ENCODE assay signal across 25 cellular contexts in the genomic region with DNA sequence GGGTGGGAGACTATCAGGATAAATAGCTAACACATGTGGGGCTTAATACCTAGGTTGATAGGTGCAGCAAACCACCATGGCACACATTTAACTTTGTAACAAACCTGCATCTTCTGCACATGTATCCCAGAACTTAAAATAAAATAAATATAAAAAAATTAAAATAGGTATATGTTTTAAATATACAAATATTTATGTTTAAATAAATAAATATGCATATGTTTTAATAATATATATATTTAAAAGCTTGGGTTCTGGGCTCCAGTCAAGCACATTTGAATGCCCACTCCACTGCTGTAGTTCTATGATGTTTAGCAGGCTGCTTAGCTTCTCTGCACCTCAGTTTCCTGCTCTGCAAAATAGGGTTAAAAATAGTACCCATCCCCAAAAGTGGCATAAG.
DNase-seq lines count a peak whose midpoint lies in the region; ATAC-seq, FAIRE-seq and TF ChIP-seq lines count a peak whose summit lies in the region.
"Had no signal": no experiment of that assay in that cellular context is flagged by ENCODE, and none has a peak within 500 bp of the region (broad histone marks: within the 10 kb centered on the region; RNA-seq: fewer than 3 reads in every experiment).

No MANE protein-coding gene starts in this region.

- no peak overlapping the region for H3K4me3 ChIP-seq in osteoblast (ENCODE audit: insufficient read depth, low read length)
- H3K4me3 ChIP-seq in prostate gland = no peak overlapping the region
- H3K4me3 ChIP-seq: BLaER1 treated with 17β-estradiol and CSF1 and Interleukin-3, amounts not matched to agents 10 nM and 100 nM had no signal

- no peak for TF ChIP-seq CTCF in WTC11 (IDR thresholded peaks at IDR 0.05)
- TF ChIP-seq CTCF in osteoblast (IDR thresholded peaks at IDR 0.05; ENCODE audit: extremely low read depth, low read depth, low read length) = no peak
- no peak for TF ChIP-seq CTCF in prostate gland (IDR thresholded peaks at IDR 0.05)
- no peak for TF ChIP-seq CTCF in glutamatergic neuron (IDR thresholded peaks at IDR 0.05; ENCODE audit: partially characterized antibody, unreplicated experiment)

- no peaks in the 10 kb centered on the region for H4K20me1 ChIP-seq in osteoblast (ENCODE audit: insufficient read depth, low read length)
- H4K20me1 ChIP-seq: BLaER1 treated with 17β-estradiol and CSF1 and Interleukin-3, amounts not matched to agents 10 nM and 100 nM had no signal

- H3K9me3 Mint-ChIP-seq in WTC11 (peaks cover 30% of the 10 kb centered on the region), glutamatergic neuron (ENCODE audit: unreplicated experiment) (peaks cover 3% of the 10 kb centered on the region)

- H3K4me1 ChIP-seq in osteoblast (ENCODE audit: insufficient read depth, low read length) (peaks cover 5% of the 10 kb centered on the region), prostate gland (replicated peaks) (no peaks in the 10 kb centered on the region)
- H3K4me1 ChIP-seq: BLaER1 treated with 17β-estradiol and CSF1 and Interleukin-3, amounts not matched to agents 10 nM and 100 nM had no signal

- CTCF ChIA-PET in WTC11 (lab: Charles Lee) = no interaction called here

- H3K27ac Mint-ChIP-seq in WTC11 (no peak overlapping the region), glutamatergic neuron (ENCODE audit: unreplicated experiment) (no peak overlapping the region)
- H3K27ac Mint-ChIP-seq: B cell; CD4-positive, CD25-positive, alpha-beta regulatory T cell; CD8-positive, alpha-beta memory T cell; HFFc6 had no signal

- DNase-seq in WTC11 (ENCODE audit: low spot score) (no peak), osteoblast (ENCODE audit: insufficient read length, low spot score, missing footprints) (no peak), prostate gland (ENCODE audit: low spot score) (no peak), glutamatergic neuron (no peak)
- DNase-seq: 8988T; CD4-positive, CD25-positive, alpha-beta regulatory T cell; CD8-positive, alpha-beta memory T cell; COR-L47; DMS 273 treated with DMSO at 0.1 percent for 48 hours; DMS53; DND-41; EL; GOT3; H7; HFFc6 had no signal

- H2AFZ ChIP-seq in osteoblast (ENCODE audit: low read length) = no peak overlapping the region

- no peaks in the 10 kb centered on the region for H3K79me2 ChIP-seq in osteoblast (ENCODE audit: insufficient read depth, low read length)

- peak overlapping the region; percentile 56 for H3K4me2 ChIP-seq in osteoblast (ENCODE audit: insufficient read depth, low read length)
- H3K4me2 ChIP-seq: BLaER1 treated with 17β-estradiol and CSF1 and Interleukin-3, amounts not matched to agents 10 nM and 100 nM had no signal

- H3K36me3 ChIP-seq in osteoblast (ENCODE audit: insufficient read depth, low read length) (no peaks in the 10 kb centered on the region), prostate gland (no peaks in the 10 kb centered on the region)
- H3K36me3 ChIP-seq: BLaER1 treated with 17β-estradiol and CSF1 and Interleukin-3, amounts not matched to agents 10 nM and 100 nM had no signal

- intact Hi-C loops in prostate gland (cut with DNase I) = no loop called here

- H3K9me3 ChIP-seq in osteoblast (ENCODE audit: low read depth, low read length) (no peaks in the 10 kb centered on the region), prostate gland (no peaks in the 10 kb centered on the region)

- H3K4me1 Mint-ChIP-seq in WTC11 (0 out of 2 replicates have a peak, but pooled peaks cover 7% of the 10 kb centered on the region), glutamatergic neuron (ENCODE audit: low read depth, unreplicated experiment) (no peaks in the 10 kb centered on the region)
- H3K4me1 Mint-ChIP-seq: B cell; CD4-positive, CD25-positive, alpha-beta regulatory T cell; CD8-positive, alpha-beta memory T cell; IgD-negative memory B cell had no signal

- H3K27me3 ChIP-seq in osteoblast (ENCODE audit: insufficient read depth, low read length) (no peaks in the 10 kb centered on the region), prostate gland (replicated peaks; ENCODE audit: insufficient read depth) (no peaks in the 10 kb centered on the region)
- H3K27me3 ChIP-seq: BLaER1 treated with 17β-estradiol and CSF1 and Interleukin-3, amounts not matched to agents 10 nM and 100 nM had no signal

- H3K4me3 Mint-ChIP-seq in WTC11 (no peak overlapping the region), glutamatergic neuron (ENCODE audit: unreplicated experiment) (no peak overlapping the region)
- H3K4me3 Mint-ChIP-seq: B cell; CD4-positive, CD25-positive, alpha-beta regulatory T cell; CD8-positive, alpha-beta memory T cell; IgD-negative memory B cell had no signal

- ATAC-seq in WTC11 (no peak), HG03439 (IDR thresholded peaks at IDR 0.05; ENCODE audit: unreplicated experiment) (no peak), HG02885 (IDR thresholded peaks at IDR 0.05; ENCODE audit: poor library complexity, unreplicated experiment) (no peak)
- ATAC-seq: HCT116, HepG2 had no signal

- H3K27ac ChIP-seq in osteoblast (ENCODE audit: low read depth, low read length) (no peak overlapping the region), prostate gland (no peak overlapping the region)
- H3K27ac ChIP-seq: BLaER1 treated with 17β-estradiol and CSF1 and Interleukin-3, amounts not matched to agents 10 nM and 100 nM had no signal

- peaks cover 25% of the 10 kb centered on the region for H3K36me3 Mint-ChIP-seq in WTC11
- H3K36me3 Mint-ChIP-seq in glutamatergic neuron (ENCODE audit: unreplicated experiment) = peaks cover 4% of the 10 kb centered on the region
- H3K36me3 Mint-ChIP-seq: CD4-positive, CD25-positive, alpha-beta regulatory T cell; CD8-positive, alpha-beta memory T cell; IgD-negative memory B cell had no signal

- H3K27me3 Mint-ChIP-seq in WTC11 (ENCODE audit: low read depth) (no peaks in the 10 kb centered on the region), glutamatergic neuron (ENCODE audit: unreplicated experiment) (no peaks in the 10 kb centered on the region)

- POLR2A ChIA-PET in WTC11 (lab: Charles Lee) = interaction anchor here (1.6 kb wide), 1 partner anchor 8 kb away, joined by 3 read pairs; no protein-coding TSS in a partner anchor

- FAIRE-seq in G401.6 (lab: Jason Lieb, UNC) = peak; percentile 19
- FAIRE-seq: GM12891, GM19239, HepG2 had no signal

- no peak for TF ChIP-seq POLR2A in prostate gland (IDR thresholded peaks at IDR 0.05)

TF ChIP-seq in WTC11, 78 proteins besides CTCF, POLR2A, EP300 and RAD21:
- TF ChIP-seq ZNF219 (CRISPR knock-in tag; IDR thresholded peaks at IDR 0.05; ENCODE audit: borderline replicate concordance) (no peak), ZNF138 (CRISPR knock-in tag; conservative IDR thresholded peaks at IDR 0.05) (no peak), ZNF416 (CRISPR knock-in tag; IDR thresholded peaks at IDR 0.05) (no peak), ETV6 (CRISPR knock-in tag; IDR thresholded peaks at IDR 0.05) (no peak), HMGA2 (CRISPR knock-in tag; IDR thresholded peaks at IDR 0.05) (peak; percentile 90), NFATC4 (CRISPR knock-in tag; IDR thresholded peaks at IDR 0.05) (no peak)
- TF ChIP-seq, protein P1, sequence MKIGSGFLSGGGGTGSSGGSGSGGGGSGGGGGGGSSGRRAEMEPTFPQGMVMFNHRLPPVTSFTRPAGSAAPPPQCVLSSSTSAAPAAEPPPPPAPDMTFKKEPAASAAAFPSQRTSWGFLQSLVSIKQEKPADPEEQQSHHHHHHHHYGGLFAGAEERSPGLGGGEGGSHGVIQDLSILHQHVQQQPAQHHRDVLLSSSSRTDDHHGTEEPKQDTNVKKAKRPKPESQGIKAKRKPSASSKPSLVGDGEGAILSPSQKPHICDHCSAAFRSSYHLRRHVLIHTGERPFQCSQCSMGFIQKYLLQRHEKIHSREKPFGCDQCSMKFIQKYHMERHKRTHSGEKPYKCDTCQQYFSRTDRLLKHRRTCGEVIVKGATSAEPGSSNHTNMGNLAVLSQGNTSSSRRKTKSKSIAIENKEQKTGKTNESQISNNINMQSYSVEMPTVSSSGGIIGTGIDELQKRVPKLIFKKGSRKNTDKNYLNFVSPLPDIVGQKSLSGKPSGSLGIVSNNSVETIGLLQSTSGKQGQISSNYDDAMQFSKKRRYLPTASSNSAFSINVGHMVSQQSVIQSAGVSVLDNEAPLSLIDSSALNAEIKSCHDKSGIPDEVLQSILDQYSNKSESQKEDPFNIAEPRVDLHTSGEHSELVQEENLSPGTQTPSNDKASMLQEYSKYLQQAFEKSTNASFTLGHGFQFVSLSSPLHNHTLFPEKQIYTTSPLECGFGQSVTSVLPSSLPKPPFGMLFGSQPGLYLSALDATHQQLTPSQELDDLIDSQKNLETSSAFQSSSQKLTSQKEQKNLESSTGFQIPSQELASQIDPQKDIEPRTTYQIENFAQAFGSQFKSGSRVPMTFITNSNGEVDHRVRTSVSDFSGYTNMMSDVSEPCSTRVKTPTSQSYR (CRISPR knock-in tag; IDR thresholded peaks at IDR 0.05) = no peak
